1 cellular context compared by ENCODE assay signal in genomic region chr18:51890762-51891161, GRCh38.
TF ChIP-seq lines count a peak whose summit lies in the region.

No MANE protein-coding gene starts in this region.

TF ChIP-seq in GM23338, 12 proteins besides CTCF, POLR2A, EP300 and RAD21 (continued from another document):
- TF ChIP-seq REST (IDR thresholded peaks at IDR 0.05; ENCODE audit: unreplicated experiment) (no peak), JUNB (IDR thresholded peaks at IDR 0.05; ENCODE audit: unreplicated experiment) (no peak)
